8 cellular contexts compared by ENCODE assay signal in genomic region chr2:101124684-101125366, GRCh38. TPM values are rescaled to one million over a fixed set of nuclear protein-coding genes. Genes with fewer than 3 reads are reported as not detected.
DNase-seq lines count a peak whose midpoint lies in the region; ATAC-seq, FAIRE-seq and TF ChIP-seq lines count a peak whose summit lies in the region.

No MANE protein-coding gene starts in this region.

- peak overlapping the region; percentile 76 for H3K4me2 ChIP-seq in HepG2 (ENCODE audit: low read depth, low read length)

- H3K36me3 ChIP-seq in HepG2 (replicated peaks in 1 of 2; ENCODE audit: control insufficient read depth in 1 of 2, insufficient read depth in 2 of 2, low read length in 2 of 2), result peaks cover 5 to 6% of the 10 kb centered on the region in 2 experiments; a peak in 4 of 5 replicates
- no peaks in the 10 kb centered on the region for H3K36me3 ChIP-seq in tibial nerve

- H3K4me3 ChIP-seq in choroid plexus epithelial cell (ENCODE audit: low read depth, low read length) (no peak overlapping the region), HepG2 (replicated peaks in 1 of 3; ENCODE audit: insufficient read depth in 1 of 3, low read depth in 2 of 3, low read length in 3 of 3) (peak overlapping the region in 2 of 3 experiments; percentile 8 to 36; a peak in 4 of 6 replicates), tibial nerve (no peak overlapping the region)

- peak; percentile 34; the same call in 1 of the 2 replicates for TF ChIP-seq RAD21 in HepG2 (CRISPR knock-in tag; IDR thresholded peaks at IDR 0.05)

- POLR2A ChIA-PET in HepG2 (lab: Yijun Ruan, JAX), result interaction anchor here (1.4 to 4.7 kb wide), 4 partner anchors 19 to 123 kb away, joined by 4 to 49 read pairs (median 5); partner anchors contain the start of genes RPL31 and TBC1D8

- H3K27ac ChIP-seq in HepG2 (ENCODE audit: extremely low read length, insufficient read depth, low read length) (peak overlapping the region; percentile 78), tibial nerve (peak overlapping the region in 3 of 4 donors; percentile 27 to 81 (median 81))

- WGBS in HepG2 (ENCODE audit: low lambda C conversion rate), result 7% methylated on average over 7 of the region's 7 CpGs
- WGBS in tibial nerve, 2 donors, result 22 to 25% methylated on average over 7 of the region's 7 CpGs

- H3K9me3 ChIP-seq in HepG2 (ENCODE audit: low read length) (no peaks in the 10 kb centered on the region), tibial nerve (no peaks in the 10 kb centered on the region)

- H2AFZ ChIP-seq in HepG2 (ENCODE audit: low read length), result no peak overlapping the region

- H3K4me1 ChIP-seq in HepG2 (ENCODE audit: insufficient read depth, low read length) (peaks cover 100% of the 10 kb centered on the region), tibial nerve (peaks cover 0 to 72% (median 40%) of the 10 kb centered on the region in 4 donors)

- TF ChIP-seq CTCF in choroid plexus epithelial cell (conservative IDR thresholded peaks at IDR 0.05; ENCODE audit: low read depth, low read length), result no peak
- no peak for TF ChIP-seq CTCF in HepG2 (CRISPR knock-in tag; IDR thresholded peaks at IDR 0.05)
- TF ChIP-seq CTCF in tibial nerve (IDR thresholded peaks at IDR 0.05), result peak in 1 of 5 experiments; percentile 9

- H3K9ac ChIP-seq in HepG2 (ENCODE audit: insufficient read depth, low read depth, low read length), result peak overlapping the region; percentile 73

- peaks cover 95% of the 10 kb centered on the region for H3K79me2 ChIP-seq in HepG2 (ENCODE audit: insufficient read depth, low read length)

- intact Hi-C loops in HepG2 (cut with micrococcal nuclease; ENCODE audit: unreplicated experiment), result loop anchor here (1.0 kb wide), 1 partner anchor 24 kb away; no protein-coding TSS in a partner anchor

- DNase-seq in HuH-7 (ENCODE audit: low spot score), result peak; percentile 59
- DNase-seq in choroid plexus epithelial cell (ENCODE audit: low read depth), result peak; percentile 85
- peak; percentile 96 for DNase-seq in HepG2 (ENCODE audit: low spot score)
- DNase-seq in tibial nerve (ENCODE audit: low spot score in 2 of 2), result peak; percentile 69 to 74
- DNase-seq in GDM1 (lab: John Stamatoyannopoulos, UW), result no peak
- DNase-seq in stimulated activated CD4-positive, alpha-beta T cell treated with anti-CD3 and anti-CD28 coated beads, Interleukin-15, amount 100 ng/mL, for 24 hours, result no peak
- DNase-seq in DMS 273 treated with DMSO at 0.1 percent for 48 hours (lab: John Stamatoyannopoulos, UW), result no peak

- peak in 1 of 2 experiments; percentile 93; a peak in 2 of 4 replicates for TF ChIP-seq EP300 in HepG2 (IDR thresholded peaks at IDR 0.05; ENCODE audit: low read depth in 2 of 2, low read length in 2 of 2)
- TF ChIP-seq EP300 in HepG2 (CRISPR knock-in tag; IDR thresholded peaks at IDR 0.05; ENCODE audit: borderline replicate concordance), result peak; percentile 76; the same call in 1 of the 2 replicates
- TF ChIP-seq EP300 in tibial nerve (IDR thresholded peaks at IDR 0.05), result peak; percentile 14 to 78

- in situ Hi-C loops in HepG2 (cut with HindIII; ENCODE audit: extremely low pct_ligation_motif_present, low pct_unique_long_range_greater_than_20kb), result no loop called here

- TF ChIP-seq POLR2A in HepG2 (IDR thresholded peaks at IDR 0.05; ENCODE audit: insufficient read depth in 1 of 2, low read depth in 2 of 2, low read length in 2 of 2) (no peak), tibial nerve (IDR thresholded peaks at IDR 0.05) (no peak)

- FAIRE-seq in HepG2 (lab: Jason Lieb, UNC), result peak; percentile 94

- ATAC-seq in HepG2 (peak; percentile 85), GM21576 (IDR thresholded peaks at IDR 0.05; ENCODE audit: unreplicated experiment) (no peak)

- H3K27me3 ChIP-seq in HepG2 (ENCODE audit: control insufficient read depth in 1 of 2, insufficient read depth in 2 of 2, low read length in 2 of 2) (no peaks in the 10 kb centered on the region), tibial nerve (no peaks in the 10 kb centered on the region)

- H4K20me1 ChIP-seq in HepG2 (ENCODE audit: insufficient read depth, low read length), result no peaks in the 10 kb centered on the region; the same call in 1 of the 2 replicates

- CTCF ChIA-PET in HepG2 (lab: Yijun Ruan, JAX; ENCODE audit: low intra/inter-chr PET ratio, low total read pairs), result no interaction called here

- TSS peak; percentile 31 for BruUV-seq in HepG2 (replicated peaks; lab: Mats Ljungman, UMichigan)

TF ChIP-seq in HepG2, 621 proteins besides CTCF, POLR2A, EP300 and RAD21 (continues in another document):
- no peak for TF ChIP-seq ZNF703 (CRISPR knock-in tag; IDR thresholded peaks at IDR 0.05; ENCODE audit: borderline replicate concordance)
- no peak for TF ChIP-seq SAFB2 (CRISPR knock-in tag; IDR thresholded peaks at IDR 0.05; ENCODE audit: borderline replicate concordance, low read depth)
- TF ChIP-seq SMARCE1 (IDR thresholded peaks at IDR 0.05; ENCODE audit: borderline replicate concordance), result no peak
- peak; percentile 78 for TF ChIP-seq ZBTB37 (CRISPR knock-in tag; IDR thresholded peaks at IDR 0.05)
- peak; percentile 51 for TF ChIP-seq ARID3A (IDR thresholded peaks at IDR 0.05; ENCODE audit: low read depth, low read length)
- no peak for TF ChIP-seq NBN (conservative IDR thresholded peaks at IDR 0.05)
- no peak for TF ChIP-seq ZFP62 (CRISPR knock-in tag; IDR thresholded peaks at IDR 0.05)
- 0 out of 2 replicates have a peak, but pooled peaks have one; percentile 46 for TF ChIP-seq POGK (CRISPR knock-in tag; conservative IDR thresholded peaks at IDR 0.05)
- TF ChIP-seq ZNF7 (CRISPR knock-in tag; IDR thresholded peaks at IDR 0.05), result no peak
- no peak for TF ChIP-seq THYN1 (CRISPR knock-in tag; IDR thresholded peaks at IDR 0.05; ENCODE audit: borderline replicate concordance, low read depth)
- no peak for TF ChIP-seq SETDB1 (CRISPR knock-in tag; IDR thresholded peaks at IDR 0.05; ENCODE audit: borderline replicate concordance)
- TF ChIP-seq ZNF720 (CRISPR knock-in tag; IDR thresholded peaks at IDR 0.05), result no peak

RNA-seq across cellular contexts. Expression of gene TBC1D8, which starts 26.4 kb away (rescaled TPM):
- total RNA-seq in HepG2 (2016; rRNA removed; fragmentation: Illumina TruSeq; extraction: Trizol) (24.6 and 45.1 TPM in 2 replicates), tibial nerve (10 to 100 TPM; 42.4 to 87.9 (median 47.3) TPM)
- 19.7 and 20.1 TPM in 2 replicates for total RNA-seq in HepG2 (2016; cell fraction: cytosol; rRNA removed; fragmentation: Illumina TruSeq; extraction: Trizol; ENCODE audit: low read depth)
- total RNA-seq in HepG2 (2016; cell fraction: insoluble cytoplasmic fraction; rRNA removed; fragmentation: Illumina TruSeq; extraction: Trizol), result 24.0 and 41.1 TPM in 2 replicates
- total RNA-seq in HepG2 (2016; cell fraction: membrane; rRNA removed; fragmentation: Illumina TruSeq; extraction: Trizol), result 25.6 and 27.6 TPM in 2 replicates
- 65.7 and 82.2 TPM in 2 replicates for total RNA-seq in HepG2 (2016; cell fraction: nucleus; rRNA removed; fragmentation: Illumina TruSeq; extraction: Trizol)
- 95.4 and 109 TPM in 2 replicates for polyA plus RNA-seq in HepG2 (2011; rRNA removed)
- polyA plus RNA-seq in HepG2 (2011; cell fraction: cytosol; rRNA removed), result 29.9 and 31.1 TPM in 2 replicates
- 436 and 543 TPM in 2 replicates for polyA plus RNA-seq in HepG2 (2011; cell fraction: nucleus; rRNA removed)
- 48.7 and 51.7 TPM in 2 replicates for polyA plus RNA-seq in HepG2 (2012)
- 3.0 and 3.1 TPM in 2 replicates for polyA plus RNA-seq in HepG2 (2016; cell fraction: cytosol; fragmentation: Illumina TruSeq; extraction: Trizol; ENCODE audit: low read depth)
- 19.9 and 22.5 TPM in 2 replicates for polyA plus RNA-seq in HepG2 (2016; cell fraction: insoluble cytoplasmic fraction; fragmentation: Illumina TruSeq; extraction: Trizol; ENCODE audit: low read depth)
- 8.5 and 9.7 TPM in 2 replicates for polyA plus RNA-seq in HepG2 (2016; cell fraction: membrane; fragmentation: Illumina TruSeq; extraction: Trizol; ENCODE audit: low read depth)
- 164 and 165 TPM in 2 replicates for polyA plus RNA-seq in HepG2 (2016; cell fraction: nucleus; fragmentation: Illumina TruSeq; extraction: Trizol; ENCODE audit: insufficient read depth, low read depth)
- 49.0 and 185 TPM in 2 replicates for polyA minus RNA-seq in HepG2 (2011; rRNA and poly(A)+ RNA removed; ENCODE audit: low replicate concordance)
- polyA minus RNA-seq in HepG2 (2011; cell fraction: cytosol; rRNA and poly(A)+ RNA removed), result 17.5 and 18.1 TPM in 2 replicates
- 201 and 233 TPM in 2 replicates for polyA minus RNA-seq in HepG2 (2011; cell fraction: nucleus; rRNA and poly(A)+ RNA removed)

Comparison
In these comparisons a context has a peak if more than half of its experiments do, and no peak if none do; other contexts are left out.
1. DNase-seq: peak in HuH-7 (single experiment), choroid plexus epithelial cell (single experiment), HepG2 (single experiment) and tibial nerve (2 of 2); none in GDM1 (single experiment), stimulated activated CD4-positive, alpha-beta T cell treated with anti-CD3 and anti-CD28 coated beads, Interleukin-15, amount 100 ng/mL, for 24 hours (single experiment) and DMS 273 treated with DMSO at 0.1 percent for 48 hours (single experiment).
2. H3K4me3 ChIP-seq: peak in HepG2 (2 of 3); none in choroid plexus epithelial cell (single experiment) and tibial nerve (0 of 4).